Comparison of ENCODE assay signal across 9 cellular contexts in the genomic region with DNA sequence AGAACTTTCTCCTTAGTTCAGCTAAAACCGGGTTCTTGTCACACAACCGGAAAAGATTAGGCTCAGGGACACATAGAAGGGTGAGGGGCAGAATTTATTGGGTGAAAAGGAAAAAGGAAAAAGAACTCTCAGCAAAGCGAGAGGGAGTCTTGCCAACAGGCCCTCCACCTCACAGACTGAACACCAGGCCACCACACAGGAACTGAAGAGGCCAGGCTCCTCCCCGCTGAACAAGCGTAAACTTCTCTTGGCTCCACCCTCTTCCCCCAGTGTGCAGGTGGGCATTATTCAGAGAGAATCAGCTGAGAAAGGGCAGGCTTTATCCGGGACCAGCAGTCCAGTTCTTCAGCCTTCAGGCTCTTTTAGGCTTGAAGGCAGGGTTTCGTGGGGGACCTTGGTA.
DNase-seq lines count a peak whose midpoint lies in the region; ATAC-seq, FAIRE-seq and TF ChIP-seq lines count a peak whose summit lies in the region.
"Had no signal": no experiment of that assay in that cellular context is flagged by ENCODE, and none has a peak within 500 bp of the region (broad histone marks: within the 10 kb centered on the region; RNA-seq: fewer than 3 reads in every experiment).

No MANE protein-coding gene starts in this region.

- peaks cover 5% of the 10 kb centered on the region; the same call in 1 of the 2 replicates for H3K9me2 ChIP-seq in PC-9 (ENCODE audit: insufficient read depth)

- H3K27ac Mint-ChIP-seq in activated naive CD4-positive, alpha-beta T cell treated with anti-CD3 and anti-CD28 coated beads, Interleukin-2, amount 50 U/mL, for 24 hours, result peak overlapping the region; percentile 96

- H3K27me3 Mint-ChIP-seq in activated naive CD4-positive, alpha-beta T cell treated with anti-CD3 and anti-CD28 coated beads, Interleukin-2, amount 50 U/mL, for 24 hours, result no peaks in the 10 kb centered on the region

- H3K4me2 ChIP-seq in KMS-11 (peak overlapping the region; percentile 87), PC-9 (no peak overlapping the region)

- peak; percentile 96 for TF ChIP-seq POLR2A in GM12892 (IDR thresholded peaks at IDR 0.05; ENCODE audit: low read depth, low read length)

- ATAC-seq in GM21529 (IDR thresholded peaks at IDR 0.05; ENCODE audit: unreplicated experiment), result peak; percentile 92
- ATAC-seq: Panc1 had no signal

- H3K9ac ChIP-seq in KMS-11, result peak overlapping the region; percentile 30; the same call in 1 of the 2 replicates

- H3K4me1 Mint-ChIP-seq in activated naive CD4-positive, alpha-beta T cell treated with anti-CD3 and anti-CD28 coated beads, Interleukin-2, amount 50 U/mL, for 24 hours, result peaks cover 29% of the 10 kb centered on the region

- H3K27ac ChIP-seq in KMS-11, result peak overlapping the region; percentile 71
- no peak overlapping the region for H3K27ac ChIP-seq in PC-9

- 0 out of 2 replicates have a peak, but pooled peaks cover 9% of the 10 kb centered on the region for H3F3A ChIP-seq in PC-9 (ENCODE audit: insufficient read depth, low read depth)

- H3K9me3 Mint-ChIP-seq in activated naive CD4-positive, alpha-beta T cell treated with anti-CD3 and anti-CD28 coated beads, Interleukin-2, amount 50 U/mL, for 24 hours, result no peaks in the 10 kb centered on the region

- H3K36me3 ChIP-seq in KMS-11 (ENCODE audit: insufficient read depth), result no peaks in the 10 kb centered on the region
- H3K36me3 ChIP-seq in PC-9 (ENCODE audit: low read depth), result no peaks in the 10 kb centered on the region

- H3K9me3 ChIP-seq in PC-9 (ENCODE audit: insufficient read depth, low read depth), result no peaks in the 10 kb centered on the region

- H3K27me3 ChIP-seq in KMS-11 (ENCODE audit: insufficient read depth, low read depth), result no peaks in the 10 kb centered on the region
- H3K27me3 ChIP-seq in PC-9 (ENCODE audit: insufficient read depth, low read depth), result no peaks in the 10 kb centered on the region

- peak; percentile 96 for FAIRE-seq in GM12892 (lab: Jason Lieb, UNC)

- H3K4me3 ChIP-seq in KMS-11 (IDR thresholded peaks at IDR 0.05; ENCODE audit: insufficient read depth, low read depth, low read length) (no peak overlapping the region), PC-9 (no peak overlapping the region)

- H3K4me3 Mint-ChIP-seq in activated naive CD4-positive, alpha-beta T cell treated with anti-CD3 and anti-CD28 coated beads, Interleukin-2, amount 50 U/mL, for 24 hours, result peak overlapping the region; percentile 58

- intact Hi-C loops in PC-9 (cut with micrococcal nuclease; ENCODE audit: unreplicated experiment), result no loop called here

- H3K79me2 ChIP-seq in KMS-11 (ENCODE audit: insufficient read depth, low read depth) (peaks cover 7% of the 10 kb centered on the region; the same call in 1 of the 2 replicates), PC-9 (ENCODE audit: low read depth) (no peaks in the 10 kb centered on the region; the same call in 1 of the 2 replicates)

- H4K20me1 ChIP-seq in KMS-11 (ENCODE audit: insufficient read depth) (no peaks in the 10 kb centered on the region), PC-9 (ENCODE audit: insufficient read depth) (no peaks in the 10 kb centered on the region)

- H3K36me3 Mint-ChIP-seq in activated naive CD4-positive, alpha-beta T cell treated with anti-CD3 and anti-CD28 coated beads, Interleukin-2, amount 50 U/mL, for 24 hours, result peaks cover 6% of the 10 kb centered on the region

- H3K4me1 ChIP-seq in KMS-11 (ENCODE audit: low read depth, poor library complexity, severe bottlenecking), result peaks cover 52% of the 10 kb centered on the region
- H3K4me1 ChIP-seq in PC-9 (replicated peaks; ENCODE audit: insufficient read depth), result peaks cover 17% of the 10 kb centered on the region; the same call in 1 of the 2 replicates

- H2AFZ ChIP-seq in KMS-11 (ENCODE audit: low read depth) (peak overlapping the region; percentile 41; the same call in 1 of the 2 replicates), PC-9 (no peak overlapping the region)

- TF ChIP-seq CTCF in KMS-11 (conservative IDR thresholded peaks at IDR 0.05; ENCODE audit: low read depth, low read length) (no peak), PC-9 (conservative IDR thresholded peaks at IDR 0.05) (no peak)

- CTCF ChIA-PET in PC-9 (lab: Charles Lee), result no interaction called here

- DNase-seq in GM12892 (ENCODE audit: insufficient read length) (peak; percentile 41), NCI-H510A treated with DMSO at 0.1 percent for 48 hours (lab: John Stamatoyannopoulos, UW) (no peak), DMS114 treated with DMSO at 0.1 percent for 48 hours (lab: John Stamatoyannopoulos, UW; ENCODE audit: unreplicated experiment) (no peak), PC-9 (no peak)
- peak; percentile 8 for DNase-seq in stimulated activated CD8-positive, alpha-beta memory T cell treated with anti-CD3 and anti-CD28 coated beads, Interleukin-12 subunit alpha, Interleukin-12 subunit beta, amount 100 ng/mL, for 24 hours (ENCODE audit: extremely low read depth)

- POLR2A ChIA-PET in PC-9 (lab: Charles Lee; ENCODE audit: unreplicated experiment), result no interaction called here

- BruUV-seq in PC-9 (replicated peaks; lab: Mats Ljungman, UMichigan), result no TSS peak

Comparison
In these comparisons a context has a peak if more than half of its experiments do, and no peak if none do; other contexts are left out.
1. DNase-seq: peak in GM12892 (single experiment) and stimulated activated CD8-positive, alpha-beta memory T cell treated with anti-CD3 and anti-CD28 coated beads, Interleukin-12 subunit alpha, Interleukin-12 subunit beta, amount 100 ng/mL, for 24 hours (single experiment); none in NCI-H510A treated with DMSO at 0.1 percent for 48 hours (single experiment), DMS114 treated with DMSO at 0.1 percent for 48 hours (single experiment) and PC-9 (0 of 2).